8 cellular contexts compared by ENCODE assay signal in the genomic region with DNA sequence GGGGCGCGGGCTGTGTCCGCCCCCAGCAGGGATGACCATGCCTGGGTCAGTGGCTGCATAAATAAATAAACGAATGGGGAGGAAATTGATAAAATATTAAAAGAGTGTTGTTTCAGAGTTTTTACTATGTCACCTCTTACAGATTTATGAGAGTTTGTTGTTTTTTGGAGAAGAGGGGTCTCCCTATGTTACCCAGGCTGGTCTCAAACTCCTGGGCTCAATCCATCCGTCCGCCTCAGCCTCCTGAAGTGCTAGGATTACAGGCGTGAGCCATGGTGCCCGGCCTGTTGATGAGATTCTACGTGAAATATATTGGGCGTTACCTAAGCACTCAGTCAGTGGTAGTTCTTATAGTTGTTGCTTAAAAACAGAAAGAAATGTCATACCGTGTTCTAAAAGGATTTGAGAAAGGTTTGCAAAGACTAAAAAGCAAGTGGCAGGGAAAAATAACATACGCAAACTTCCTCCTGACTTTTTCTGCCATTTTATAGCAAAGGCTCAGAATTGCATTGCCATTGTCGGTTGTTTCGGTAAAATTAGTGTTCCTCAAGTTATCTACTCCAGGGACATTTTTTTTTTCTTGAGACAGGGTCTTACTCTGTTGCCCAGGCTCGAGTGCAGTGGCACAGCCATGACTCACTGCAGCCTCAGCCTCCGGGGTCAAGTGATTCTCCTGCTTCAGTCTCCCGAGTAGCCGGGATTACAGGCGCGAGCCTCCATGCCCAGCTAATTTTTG. TPM values are rescaled to one million over a fixed set of nuclear protein-coding genes. Genes with fewer than 3 reads are reported as not detected.
DNase-seq lines count a peak whose midpoint lies in the region; ATAC-seq and TF ChIP-seq lines count a peak whose summit lies in the region.

No MANE protein-coding gene starts in this region.

- peak overlapping the region; percentile 83 for H3K27ac ChIP-seq in CD8-positive, alpha-beta T cell (ENCODE audit: low read depth, low read length)
- no peak overlapping the region for H3K27ac ChIP-seq in MM.1S (ENCODE audit: low read length)

- H3K9me3 Mint-ChIP-seq in CD8-positive, alpha-beta T cell, result no peaks in the 10 kb centered on the region
- H3K9me3 Mint-ChIP-seq in dendritic cell treated with granulocyte-macrophage colony-stimulating factor and Interleukin-4, amounts not matched to agents 40 ng/mL and 50 ng/mL, for 4 days, result no peaks in the 10 kb centered on the region
- peaks cover 19% of the 10 kb centered on the region for H3K9me3 Mint-ChIP-seq in nephron progenitor cell

- no peaks in the 10 kb centered on the region for H3K27me3 ChIP-seq in CD8-positive, alpha-beta T cell (ENCODE audit: insufficient read depth, low read length)
- H3K27me3 ChIP-seq in MM.1S (replicated peaks; ENCODE audit: insufficient read depth, low read length), result no peaks in the 10 kb centered on the region; the same call in 1 of the 2 replicates

- H3K36me3 ChIP-seq in CD8-positive, alpha-beta T cell (ENCODE audit: insufficient read depth, low read length), result no peaks in the 10 kb centered on the region
- no peaks in the 10 kb centered on the region for H3K36me3 ChIP-seq in MM.1S (replicated peaks; ENCODE audit: insufficient read depth, low read length)

- H3K9me2 ChIP-seq in MM.1S (replicated peaks; ENCODE audit: insufficient read depth, low read length), result no peaks in the 10 kb centered on the region

- DNase-seq in CD8-positive, alpha-beta T cell, result no peak
- no peak for DNase-seq in MM.1S
- DNase-seq in nephron progenitor cell, result no peak
- no peak for DNase-seq in inferior parietal cortex (ENCODE audit: extremely low spot score)
- no peak for DNase-seq in hepatic stellate cell (ENCODE audit: low spot score)
- no peak for DNase-seq in GM10266 (ENCODE audit: extremely low spot score)

- no peaks in the 10 kb centered on the region for H4K20me1 ChIP-seq in MM.1S (ENCODE audit: insufficient read depth, low read length)

- ATAC-seq in CD8-positive, alpha-beta T cell, result no peak
- ATAC-seq in GM18909 (IDR thresholded peaks at IDR 0.05; ENCODE audit: poor library complexity, unreplicated experiment), result no peak

- peaks cover 4% of the 10 kb centered on the region; the same call in 1 of the 2 replicates for H3F3A ChIP-seq in MM.1S (ENCODE audit: insufficient read depth, low read length)

- no peaks in the 10 kb centered on the region for H3K79me2 ChIP-seq in MM.1S (ENCODE audit: low read length)

- peaks cover 8% of the 10 kb centered on the region for H3K4me1 ChIP-seq in CD8-positive, alpha-beta T cell (ENCODE audit: insufficient read depth, low read length)
- peaks cover 11% of the 10 kb centered on the region for H3K4me1 ChIP-seq in MM.1S (ENCODE audit: low read length)

- peak overlapping the region; percentile 42 for H3K9ac ChIP-seq in MM.1S (ENCODE audit: low read length)

- POLR2A ChIA-PET in CD8-positive, alpha-beta T cell (lab: Charles Lee), result interaction anchor here (0.7 to 2.8 kb wide), 14 partner anchors 11 to 403 kb away, joined by 3 to 91 read pairs (median 6); a partner anchor contains a TSS

- peak overlapping the region; percentile 75 for H3K4me3 ChIP-seq in CD8-positive, alpha-beta T cell (ENCODE audit: low read depth, low read length)
- peak overlapping the region; percentile 67 for H3K4me3 ChIP-seq in MM.1S (ENCODE audit: low read length)

- no peak for TF ChIP-seq CTCF in CD8-positive, alpha-beta T cell (IDR thresholded peaks at IDR 0.05)
- TF ChIP-seq CTCF in MM.1S (IDR thresholded peaks at IDR 0.05; ENCODE audit: low read length) (no peak), nephron progenitor cell (IDR thresholded peaks at IDR 0.05) (no peak), GM10266 (IDR thresholded peaks at IDR 0.05; ENCODE audit: control insufficient read depth, insufficient read depth, low read depth, missing control alignments) (no peak)

- H3K27me3 Mint-ChIP-seq in CD8-positive, alpha-beta T cell (ENCODE audit: low read depth), result no peaks in the 10 kb centered on the region
- peaks cover 1% of the 10 kb centered on the region for H3K27me3 Mint-ChIP-seq in dendritic cell treated with granulocyte-macrophage colony-stimulating factor and Interleukin-4, amounts not matched to agents 40 ng/mL and 50 ng/mL, for 4 days
- H3K27me3 Mint-ChIP-seq in nephron progenitor cell (ENCODE audit: low read depth, poor library complexity), result peaks cover 12% of the 10 kb centered on the region

- H3K4me2 ChIP-seq in MM.1S (ENCODE audit: low read depth, low read length), result peak overlapping the region; percentile 85

- H3K4me3 Mint-ChIP-seq in CD8-positive, alpha-beta T cell, result peak overlapping the region; percentile 89
- H3K4me3 Mint-ChIP-seq in dendritic cell treated with granulocyte-macrophage colony-stimulating factor and Interleukin-4, amounts not matched to agents 40 ng/mL and 50 ng/mL, for 4 days, result peak overlapping the region; percentile 91
- H3K4me3 Mint-ChIP-seq in nephron progenitor cell, result peak overlapping the region; percentile 71

- peaks cover 8% of the 10 kb centered on the region for H3K4me1 Mint-ChIP-seq in CD8-positive, alpha-beta T cell (ENCODE audit: low read depth)
- peaks cover 6% of the 10 kb centered on the region for H3K4me1 Mint-ChIP-seq in dendritic cell treated with granulocyte-macrophage colony-stimulating factor and Interleukin-4, amounts not matched to agents 40 ng/mL and 50 ng/mL, for 4 days (ENCODE audit: low read depth)
- H3K4me1 Mint-ChIP-seq in nephron progenitor cell, result no peaks in the 10 kb centered on the region

- no peaks in the 10 kb centered on the region for H3K36me3 Mint-ChIP-seq in CD8-positive, alpha-beta T cell
- H3K36me3 Mint-ChIP-seq in dendritic cell treated with granulocyte-macrophage colony-stimulating factor and Interleukin-4, amounts not matched to agents 40 ng/mL and 50 ng/mL, for 4 days (ENCODE audit: low read depth), result peaks cover 6% of the 10 kb centered on the region
- peaks cover 5% of the 10 kb centered on the region for H3K36me3 Mint-ChIP-seq in nephron progenitor cell (ENCODE audit: low read depth)

- peak overlapping the region; percentile 97 for H2AFZ ChIP-seq in MM.1S (ENCODE audit: low read length)

- intact Hi-C loops in CD8-positive, alpha-beta T cell (cut with DNase I, micrococcal nuclease), result loop anchor here (5.0 kb wide), 2 partner anchors 85 to 550 kb away; a partner anchor contains a TSS
- intact Hi-C loops in dendritic cell treated with granulocyte-macrophage colony-stimulating factor and Interleukin-4, amounts not matched to agents 40 ng/mL and 50 ng/mL, for 4 days (cut with micrococcal nuclease), result loop anchor here (5.0 kb wide), 1 partner anchor 105 kb away; no protein-coding TSS in a partner anchor

- CTCF ChIA-PET in CD8-positive, alpha-beta T cell (lab: Charles Lee), result interaction anchor here (0.6 to 2.3 kb wide), 12 partner anchors 9 to 149 kb away, joined by 3 to 11 read pairs (median 3); a partner anchor contains a TSS

- no peaks in the 10 kb centered on the region for H3K9me3 ChIP-seq in CD8-positive, alpha-beta T cell (ENCODE audit: low read length)
- no peaks in the 10 kb centered on the region for H3K9me3 ChIP-seq in MM.1S (replicated peaks; ENCODE audit: insufficient read depth, low read length)

- H3K27ac Mint-ChIP-seq in CD8-positive, alpha-beta T cell, result peak overlapping the region; percentile 96
- peak overlapping the region; percentile 91 for H3K27ac Mint-ChIP-seq in dendritic cell treated with granulocyte-macrophage colony-stimulating factor and Interleukin-4, amounts not matched to agents 40 ng/mL and 50 ng/mL, for 4 days
- no peak overlapping the region for H3K27ac Mint-ChIP-seq in nephron progenitor cell

RNA-seq across cellular contexts. Expression of a gene that starts 39.5 kb away (rescaled TPM):
- 10 to 100 TPM; 65.8 to 69.8 TPM for total RNA-seq in CD8-positive, alpha-beta T cell
